11 cellular contexts compared by ENCODE assay signal in genomic region chr9:105141448-105142101, GRCh38.
A peak's percentile ranks its signal among the peaks of the same experiment; 100 is the strongest.
DNase-seq lines count a peak whose midpoint lies in the region; ATAC-seq and TF ChIP-seq lines count a peak whose summit lies in the region.
"Had no signal": no experiment of that assay in that cellular context is flagged by ENCODE, and none has a peak within 500 bp of the region (broad histone marks: within the 10 kb centered on the region; RNA-seq: fewer than 3 reads in every experiment).

No MANE protein-coding gene starts in this region.

- peak; percentile 22 for DNase-seq in choroid plexus epithelial cell (ENCODE audit: low read depth)
- DNase-seq in stimulated activated naive CD4-positive, alpha-beta T cell (lab: John Stamatoyannopoulos, UW) = no peak
- no peak for DNase-seq in stimulated activated CD4-positive, alpha-beta T cell treated with anti-CD3 and anti-CD28 coated beads, Interleukin-12 subunit alpha, Interleukin-12 subunit beta, amount 100 ng/mL, for 4 hours
- DNase-seq in activated T-cell treated with anti-CD3 and anti-CD28 coated beads, Interleukin-2, amount 50 U/mL, for 1 hour = no peak
- DNase-seq in activated effector memory CD4-positive, alpha-beta T cell treated with Interleukin-2 at 50 U/mL for 16 hours = no peak
- DNase-seq: activated CD8-positive, alpha-beta T cell treated with anti-CD3 and anti-CD28 coated beads for 36 hours; psoas muscle had no signal

- ATAC-seq in GM18499 (IDR thresholded peaks at IDR 0.05; ENCODE audit: insufficient read depth, unreplicated experiment) (peak; percentile 92), GM21390 (IDR thresholded peaks at IDR 0.05; ENCODE audit: unreplicated experiment) (peak; percentile 83), HG03175 (IDR thresholded peaks at IDR 0.05; ENCODE audit: unreplicated experiment) (peak; percentile 87)
- ATAC-seq: activated CD8-positive, alpha-beta T cell treated with anti-CD3 and anti-CD28 coated beads for 36 hours had no signal

- no peak for TF ChIP-seq CTCF in choroid plexus epithelial cell (conservative IDR thresholded peaks at IDR 0.05; ENCODE audit: low read depth, low read length)

- H3K4me3 ChIP-seq in choroid plexus epithelial cell (ENCODE audit: low read depth, low read length) = no peak overlapping the region
- H3K4me3 ChIP-seq: cardiac muscle cell, psoas muscle had no signal
